In genomic region chr4:129179276-129179675, GRCh38 we compare ENCODE assay signal across 1 cellular context.
TF ChIP-seq lines count a peak whose summit lies in the region.

No MANE protein-coding gene starts in this region.

TF ChIP-seq in HCT116, 20 proteins besides CTCF, POLR2A, EP300 and RAD21 (continued from another document):
- TF ChIP-seq REST (IDR thresholded peaks at IDR 0.05; ENCODE audit: low read depth): no peak
- TF ChIP-seq EZH2phosphoT487 (IDR thresholded peaks at IDR 0.05; ENCODE audit: borderline replicate concordance): no peak
- no peak for TF ChIP-seq MAX (IDR thresholded peaks at IDR 0.05)
- no peak for TF ChIP-seq EZH2 (IDR thresholded peaks at IDR 0.05)
